16 cellular contexts compared by ENCODE assay signal in genomic region chr15:90875549-90875981, GRCh38. TPM values are rescaled to one million over a fixed set of nuclear protein-coding genes. Genes with fewer than 3 reads are reported as not detected.
DNase-seq lines count a peak whose midpoint lies in the region; ATAC-seq and TF ChIP-seq lines count a peak whose summit lies in the region.
"Had no signal": no experiment of that assay in that cellular context is flagged by ENCODE, and none has a peak within 500 bp of the region (broad histone marks: within the 10 kb centered on the region; RNA-seq: fewer than 3 reads in every experiment).

No MANE protein-coding gene starts in this region.

- no peak overlapping the region for H3K27ac ChIP-seq in spleen
- no peak overlapping the region for H3K27ac ChIP-seq in CD4-positive, alpha-beta T cell (ENCODE audit: low read depth, low read length)

- no peaks in the 10 kb centered on the region for H3K27me3 Mint-ChIP-seq in activated naive CD4-positive, alpha-beta T cell treated with anti-CD3 and anti-CD28 coated beads for 36 hours (ENCODE audit: low read depth)
- no peaks in the 10 kb centered on the region for H3K27me3 Mint-ChIP-seq in activated CD4-positive, alpha-beta memory T cell treated with anti-CD3 and anti-CD28 coated beads for 36 hours
- no peaks in the 10 kb centered on the region for H3K27me3 Mint-ChIP-seq in dendritic cell treated with granulocyte-macrophage colony-stimulating factor and Interleukin-4, amounts not matched to agents 40 ng/mL and 50 ng/mL, for 4 days
- H3K27me3 Mint-ChIP-seq in Calu3 (ENCODE audit: unreplicated experiment), result no peaks in the 10 kb centered on the region
- no peaks in the 10 kb centered on the region for H3K27me3 Mint-ChIP-seq in CD4-positive, alpha-beta T cell
- H3K27me3 Mint-ChIP-seq: CD4-positive, alpha-beta memory T cell had no signal

- POLR2A ChIA-PET in activated CD4-positive, alpha-beta memory T cell treated with anti-CD3 and anti-CD28 coated beads for 36 hours (lab: Charles Lee), result interaction anchor here (0.6 kb wide), 1 partner anchor 21 kb away, joined by 3 read pairs; no protein-coding TSS in a partner anchor
- POLR2A ChIA-PET in CD4-positive, alpha-beta T cell (lab: Charles Lee), result no interaction called here

- no peak for TF ChIP-seq POLR2A in spleen (IDR thresholded peaks at IDR 0.05)

- TF ChIP-seq CTCF in spleen (IDR thresholded peaks at IDR 0.05 in 8 of 11, conservative IDR thresholded peaks at IDR 0.05 in 3 of 11) (no peak), Calu3 (IDR thresholded peaks at IDR 0.05; ENCODE audit: unreplicated experiment) (no peak)
- no peak for TF ChIP-seq CTCF in CD4-positive, alpha-beta T cell (IDR thresholded peaks at IDR 0.05)

- peaks cover 81% of the 10 kb centered on the region for H3K36me3 Mint-ChIP-seq in activated naive CD4-positive, alpha-beta T cell treated with anti-CD3 and anti-CD28 coated beads for 36 hours (ENCODE audit: low read depth)
- H3K36me3 Mint-ChIP-seq in activated CD4-positive, alpha-beta memory T cell treated with anti-CD3 and anti-CD28 coated beads for 36 hours, result peaks cover 82% of the 10 kb centered on the region
- H3K36me3 Mint-ChIP-seq in dendritic cell treated with granulocyte-macrophage colony-stimulating factor and Interleukin-4, amounts not matched to agents 40 ng/mL and 50 ng/mL, for 4 days (ENCODE audit: low read depth), result peaks cover 93% of the 10 kb centered on the region
- H3K36me3 Mint-ChIP-seq in Calu3 (ENCODE audit: insufficient read depth, unreplicated experiment), result peaks cover 55% of the 10 kb centered on the region
- peaks cover 57% of the 10 kb centered on the region for H3K36me3 Mint-ChIP-seq in CD4-positive, alpha-beta T cell (ENCODE audit: low read depth)

- H3K4me3 Mint-ChIP-seq in activated naive CD4-positive, alpha-beta T cell treated with anti-CD3 and anti-CD28 coated beads for 36 hours, result no peak overlapping the region
- peak overlapping the region; percentile 52 for H3K4me3 Mint-ChIP-seq in activated CD4-positive, alpha-beta memory T cell treated with anti-CD3 and anti-CD28 coated beads for 36 hours
- no peak overlapping the region for H3K4me3 Mint-ChIP-seq in dendritic cell treated with granulocyte-macrophage colony-stimulating factor and Interleukin-4, amounts not matched to agents 40 ng/mL and 50 ng/mL, for 4 days
- H3K4me3 Mint-ChIP-seq in Calu3 (ENCODE audit: low read depth, unreplicated experiment), result no peak overlapping the region
- H3K4me3 Mint-ChIP-seq in CD4-positive, alpha-beta T cell, result no peak overlapping the region
- H3K4me3 Mint-ChIP-seq: CD4-positive, alpha-beta memory T cell had no signal

- no TSS peak for BruUV-seq in Calu3 (replicated peaks; lab: Mats Ljungman, UMichigan)

- intact Hi-C loops in activated naive CD4-positive, alpha-beta T cell treated with anti-CD3 and anti-CD28 coated beads for 36 hours (cut with micrococcal nuclease), result no loop called here
- intact Hi-C loops in activated CD4-positive, alpha-beta memory T cell treated with anti-CD3 and anti-CD28 coated beads for 36 hours (cut with micrococcal nuclease), result no loop called here
- intact Hi-C loops in dendritic cell treated with granulocyte-macrophage colony-stimulating factor and Interleukin-4, amounts not matched to agents 40 ng/mL and 50 ng/mL, for 4 days (cut with micrococcal nuclease), result no loop called here
- intact Hi-C loops in spleen (cut with DNase I; ENCODE audit: low total_unique reads) (no loop called here), Calu3 (cut with micrococcal nuclease; ENCODE audit: unreplicated experiment) (no loop called here)
- intact Hi-C loops in CD4-positive, alpha-beta T cell (cut with DNase I, micrococcal nuclease), result loop anchor here in 1 of 2 experiments (10.0 kb wide), 1 partner anchor 161 kb away; the partner anchor contains the start of gene BLM

- H3K4me1 ChIP-seq in spleen, result peaks cover 13 to 44% (median 36%) of the 10 kb centered on the region in 6 donors

- no peak overlapping the region for H3K4me3 ChIP-seq in spleen

- CTCF ChIA-PET in activated naive CD4-positive, alpha-beta T cell treated with anti-CD3 and anti-CD28 coated beads for 36 hours (lab: Charles Lee), result no interaction called here
- CTCF ChIA-PET in activated CD4-positive, alpha-beta memory T cell treated with anti-CD3 and anti-CD28 coated beads for 36 hours (lab: Charles Lee), result interaction anchor here (1.8 kb wide), 1 partner anchor 10 kb away, joined by 9 read pairs; no protein-coding TSS in a partner anchor
- CTCF ChIA-PET in Calu3 (lab: Charles Lee), result no interaction called here
- CTCF ChIA-PET in CD4-positive, alpha-beta T cell (lab: Charles Lee), result no interaction called here

- no peaks in the 10 kb centered on the region for H3K9me3 Mint-ChIP-seq in activated naive CD4-positive, alpha-beta T cell treated with anti-CD3 and anti-CD28 coated beads for 36 hours
- H3K9me3 Mint-ChIP-seq in activated CD4-positive, alpha-beta memory T cell treated with anti-CD3 and anti-CD28 coated beads for 36 hours, result no peaks in the 10 kb centered on the region
- H3K9me3 Mint-ChIP-seq in dendritic cell treated with granulocyte-macrophage colony-stimulating factor and Interleukin-4, amounts not matched to agents 40 ng/mL and 50 ng/mL, for 4 days, result no peaks in the 10 kb centered on the region
- no peaks in the 10 kb centered on the region for H3K9me3 Mint-ChIP-seq in Calu3 (ENCODE audit: low read depth, unreplicated experiment)
- no peaks in the 10 kb centered on the region for H3K9me3 Mint-ChIP-seq in CD4-positive, alpha-beta T cell
- H3K9me3 Mint-ChIP-seq: CD4-positive, alpha-beta memory T cell had no signal

- peak overlapping the region; percentile 80 for H3K27ac Mint-ChIP-seq in activated naive CD4-positive, alpha-beta T cell treated with anti-CD3 and anti-CD28 coated beads for 36 hours
- peak overlapping the region; percentile 99 for H3K27ac Mint-ChIP-seq in activated CD4-positive, alpha-beta memory T cell treated with anti-CD3 and anti-CD28 coated beads for 36 hours
- H3K27ac Mint-ChIP-seq in dendritic cell treated with granulocyte-macrophage colony-stimulating factor and Interleukin-4, amounts not matched to agents 40 ng/mL and 50 ng/mL, for 4 days, result peak overlapping the region; percentile 18
- H3K27ac Mint-ChIP-seq in Calu3 (ENCODE audit: unreplicated experiment), result no peak overlapping the region
- no peak overlapping the region for H3K27ac Mint-ChIP-seq in CD4-positive, alpha-beta T cell

- no peaks in the 10 kb centered on the region for H3K27me3 ChIP-seq in spleen (replicated peaks in 1 of 7)
- H3K27me3 ChIP-seq in CD4-positive, alpha-beta T cell (ENCODE audit: control insufficient read depth, insufficient read depth, low read length), result no peaks in the 10 kb centered on the region

- 85 to 93% (median 88%) methylated on average over 12 of the region's 12 CpGs for WGBS in spleen, 5 donors

- no peak for DNase-seq in activated naive CD4-positive, alpha-beta T cell treated with anti-CD3 and anti-CD28 coated beads for 36 hours
- DNase-seq in activated naive CD4-positive, alpha-beta T cell (lab: John Stamatoyannopoulos, UW), result no peak
- DNase-seq in activated CD4-positive, alpha-beta memory T cell treated with anti-CD3 and anti-CD28 coated beads for 36 hours, result no peak
- DNase-seq in spleen, result peak; percentile 71
- no peak for DNase-seq in Calu3
- DNase-seq in CD4-positive, alpha-beta T cell, result no peak
- DNase-seq: ACHN; CD4-positive, alpha-beta memory T cell; DND-41; GDM1; KG1; NCI-H1105 treated with DMSO at 0.1 percent for 48 hours; NCI-H187; NCI-H69 had no signal

- H3K4me1 Mint-ChIP-seq in activated naive CD4-positive, alpha-beta T cell treated with anti-CD3 and anti-CD28 coated beads for 36 hours (ENCODE audit: low read depth), result peaks cover 26% of the 10 kb centered on the region
- peaks cover 33% of the 10 kb centered on the region for H3K4me1 Mint-ChIP-seq in activated CD4-positive, alpha-beta memory T cell treated with anti-CD3 and anti-CD28 coated beads for 36 hours (ENCODE audit: low read depth)
- peaks cover 72% of the 10 kb centered on the region for H3K4me1 Mint-ChIP-seq in dendritic cell treated with granulocyte-macrophage colony-stimulating factor and Interleukin-4, amounts not matched to agents 40 ng/mL and 50 ng/mL, for 4 days (ENCODE audit: low read depth)
- H3K4me1 Mint-ChIP-seq in Calu3 (ENCODE audit: low read depth, unreplicated experiment), result peaks cover 25% of the 10 kb centered on the region
- H3K4me1 Mint-ChIP-seq in CD4-positive, alpha-beta T cell (ENCODE audit: low read depth), result peaks cover 20% of the 10 kb centered on the region

- H3K36me3 ChIP-seq in spleen, result peaks cover 8 to 57% (median 52%) of the 10 kb centered on the region in 6 donors

- H3K9me3 ChIP-seq in spleen, result no peaks in the 10 kb centered on the region
- H3K9me3 ChIP-seq in CD4-positive, alpha-beta T cell (ENCODE audit: control insufficient read depth, low read length), result no peaks in the 10 kb centered on the region

- no peak for ATAC-seq in CD4-positive, alpha-beta T cell (ENCODE audit: poor library complexity)

RNA-seq across cellular contexts. Expression of gene FURIN, which starts 7.2 kb away (rescaled TPM):
- total RNA-seq in activated naive CD4-positive, alpha-beta T cell treated with anti-CD3 and anti-CD28 coated beads for 36 hours, result 100 to 1,000 TPM; 443 to 448 TPM
- total RNA-seq in activated CD4-positive, alpha-beta memory T cell treated with anti-CD3 and anti-CD28 coated beads for 36 hours, result 100 to 1,000 TPM; 576 to 590 TPM
- total RNA-seq in spleen, result 100 to 1,000 TPM in 2 of 7 donors, 10 to 100 TPM in 5; 62.0 to 139 (median 86.8) TPM
- polyA plus RNA-seq in spleen, result 10 to 100 TPM in 2 of 3 donors, 1 to 10 TPM in 1; 10.0 to 33.3 (median 10.9) TPM
- total RNA-seq in Calu3 (2022), result 61.7 and 76.6 TPM in 2 replicates
- total RNA-seq in CD4-positive, alpha-beta T cell, result 100 to 1,000 TPM in 1 of 2 experiments, 10 to 100 TPM in 1; 97.4 to 104 TPM

RNA-seq across cellular contexts. Expression of gene FES, which starts 8.7 kb away (rescaled TPM):
- total RNA-seq in activated naive CD4-positive, alpha-beta T cell treated with anti-CD3 and anti-CD28 coated beads for 36 hours, result 10 to 100 TPM; 22.6 to 24.2 TPM
- 10 to 100 TPM; 18.0 to 21.1 TPM for total RNA-seq in activated CD4-positive, alpha-beta memory T cell treated with anti-CD3 and anti-CD28 coated beads for 36 hours
- 100 to 1,000 TPM; 150 to 369 (median 272) TPM for total RNA-seq in spleen
- 100 to 1,000 TPM in 1 of 3 donors, 10 to 100 TPM in 2; 39.5 to 176 (median 89.2) TPM for polyA plus RNA-seq in spleen
- 1.6 and 1.7 TPM in 2 replicates for total RNA-seq in Calu3 (2022)
- 1 to 10 TPM; 3.0 to 5.5 TPM for total RNA-seq in CD4-positive, alpha-beta T cell
- total RNA-seq: M059J had no signal
- polyA plus RNA-seq: CD4-positive, alpha-beta memory T cell had no signal

RNA-seq across cellular contexts. Expression of gene MAN2A2, which starts 27.5 kb away (rescaled TPM):
- 100 to 1,000 TPM; 139 to 141 TPM for total RNA-seq in activated naive CD4-positive, alpha-beta T cell treated with anti-CD3 and anti-CD28 coated beads for 36 hours
- total RNA-seq in activated CD4-positive, alpha-beta memory T cell treated with anti-CD3 and anti-CD28 coated beads for 36 hours, result 10 to 100 TPM; 98.1 to 99.2 TPM
- total RNA-seq in spleen (100 to 1,000 TPM; 105 to 167 (median 120) TPM), Calu3 (2022) (56.1 and 58.5 TPM in 2 replicates)
- 10 to 100 TPM; 13.7 to 46.1 (median 24.0) TPM for polyA plus RNA-seq in spleen
- total RNA-seq in CD4-positive, alpha-beta T cell, result 100 to 1,000 TPM; 125 to 128 TPM

RNA-seq across cellular contexts. Expression of gene HDDC3, which starts 56.8 kb away (rescaled TPM):
- total RNA-seq in activated naive CD4-positive, alpha-beta T cell treated with anti-CD3 and anti-CD28 coated beads for 36 hours, result 10 to 100 TPM; 49.8 to 51.3 TPM
- total RNA-seq in activated CD4-positive, alpha-beta memory T cell treated with anti-CD3 and anti-CD28 coated beads for 36 hours, result 10 to 100 TPM; 45.0 to 45.8 TPM
- total RNA-seq in spleen, result 10 to 100 TPM; 12.8 to 25.9 (median 18.0) TPM
- polyA plus RNA-seq in spleen, result 10 to 100 TPM; 23.9 to 34.5 (median 31.0) TPM
- total RNA-seq in Calu3 (2022), result 25.1 and 26.7 TPM in 2 replicates
- 10 to 100 TPM in 1 of 2 experiments, 1 to 10 TPM in 1; 9.9 to 10.8 TPM for total RNA-seq in CD4-positive, alpha-beta T cell

RNA-seq across cellular contexts. Expression of gene UNC45A, which starts 59.5 kb away (rescaled TPM):
- 10 to 100 TPM; 69.9 to 70.8 TPM for total RNA-seq in activated naive CD4-positive, alpha-beta T cell treated with anti-CD3 and anti-CD28 coated beads for 36 hours
- 10 to 100 TPM; 71.1 to 74.3 TPM for total RNA-seq in activated CD4-positive, alpha-beta memory T cell treated with anti-CD3 and anti-CD28 coated beads for 36 hours
- 10 to 100 TPM; 32.8 to 59.5 (median 42.6) TPM for total RNA-seq in spleen
- polyA plus RNA-seq in spleen, result 10 to 100 TPM; 32.2 to 43.6 (median 32.8) TPM
- 66.5 and 66.7 TPM in 2 replicates for total RNA-seq in Calu3 (2022)
- 10 to 100 TPM; 17.6 to 18.9 TPM for total RNA-seq in CD4-positive, alpha-beta T cell

Comparison
In these comparisons a context has a peak if more than half of its experiments do, and no peak if none do; other contexts are left out.
1. H3K27ac Mint-ChIP-seq: peak in activated naive CD4-positive, alpha-beta T cell treated with anti-CD3 and anti-CD28 coated beads for 36 hours (single experiment), activated CD4-positive, alpha-beta memory T cell treated with anti-CD3 and anti-CD28 coated beads for 36 hours (single experiment) and dendritic cell treated with granulocyte-macrophage colony-stimulating factor and Interleukin-4, amounts not matched to agents 40 ng/mL and 50 ng/mL, for 4 days (single experiment); none in Calu3 (single experiment) and CD4-positive, alpha-beta T cell (single experiment).
2. RNA of gene FES, which starts 8.7 kb away (total RNA-seq): 150 to 369 TPM in spleen; 22.6 to 24.2 TPM in activated naive CD4-positive, alpha-beta T cell treated with anti-CD3 and anti-CD28 coated beads for 36 hours, 18.0 to 21.1 TPM in activated CD4-positive, alpha-beta memory T cell treated with anti-CD3 and anti-CD28 coated beads for 36 hours, 3.0 to 5.5 TPM in CD4-positive, alpha-beta T cell and 1.6 to 1.7 TPM in Calu3; every median in the first group is over 4 times any median in the second.